12 cellular contexts compared by ENCODE assay signal in genomic region chr1:6275826-6276764, GRCh38. TPM values are rescaled to one million over a fixed set of nuclear protein-coding genes. Genes with fewer than 3 reads are reported as not detected.
DNase-seq lines count a peak whose midpoint lies in the region; ATAC-seq, FAIRE-seq and TF ChIP-seq lines count a peak whose summit lies in the region.
"Had no signal": no experiment of that assay in that cellular context is flagged by ENCODE, and none has a peak within 500 bp of the region (broad histone marks: within the 10 kb centered on the region; RNA-seq: fewer than 3 reads in every experiment).

No MANE protein-coding gene starts in this region.

- H3K79me2 ChIP-seq in GM23338 (replicated peaks; ENCODE audit: insufficient read depth): no peaks in the 10 kb centered on the region
- H3K79me2 ChIP-seq in K562 (ENCODE audit: control insufficient read depth, insufficient read depth, low read length): no peaks in the 10 kb centered on the region
- no peaks in the 10 kb centered on the region for H3K79me2 ChIP-seq in hepatocyte

- POLR2A ChIA-PET in K562 (lab: Yijun Ruan, JAX): interaction anchor here (0.7 kb wide), 1 partner anchor 116 kb away, joined by 3 read pairs; no protein-coding TSS in a partner anchor

- BruUV-seq in K562 (replicated peaks; lab: Mats Ljungman, UMichigan): no TSS peak

- H3F3A ChIP-seq in GM23338 (replicated peaks; ENCODE audit: low read depth): no peaks in the 10 kb centered on the region

- H3K9me2 ChIP-seq in GM23338 (ENCODE audit: insufficient read depth) (no peaks in the 10 kb centered on the region), hepatocyte (replicated peaks; ENCODE audit: insufficient read depth) (no peaks in the 10 kb centered on the region)

- no peak for TF ChIP-seq POLR2A in K562 (conservative IDR thresholded peaks at IDR 0.05)

- intact Hi-C loops in K562 (cut with micrococcal nuclease): no loop called here

- H3K9ac ChIP-seq in K562 (ENCODE audit: insufficient read depth in 1 of 2, low read depth in 2 of 2, low read length in 2 of 2): peak overlapping the region in 1 of 2 experiments; percentile 78; a peak in 2 of 4 replicates

- H3K36me3 ChIP-seq in GM23338 (ENCODE audit: insufficient read depth) (no peaks in the 10 kb centered on the region), K562 (ENCODE audit: control insufficient read depth, insufficient read depth, low read length) (no peaks in the 10 kb centered on the region), hepatocyte (replicated peaks; ENCODE audit: insufficient read depth, low read depth) (no peaks in the 10 kb centered on the region)

- no peaks in the 10 kb centered on the region for H3K9me1 ChIP-seq in K562 (ENCODE audit: control insufficient read depth, insufficient read depth, low read length)

- TF ChIP-seq CTCF in GM23338 (conservative IDR thresholded peaks at IDR 0.05; ENCODE audit: low read depth in 2 of 2) (no peak), K562 (IDR thresholded peaks at IDR 0.05 in 2 of 3, conservative IDR thresholded peaks at IDR 0.05 in 1 of 3; ENCODE audit: insufficient read depth in 2 of 3, low read depth in 1 of 3, low read length in 3 of 3) (no peak), hepatocyte (IDR thresholded peaks at IDR 0.05; ENCODE audit: poor library complexity) (no peak)

- H3K4me2 ChIP-seq in GM23338 (no peak overlapping the region), K562 (ENCODE audit: insufficient read depth, low read length) (peak overlapping the region; percentile 6; the same call in 1 of the 2 replicates), hepatocyte (peak overlapping the region; percentile 60)

- peaks cover 18% of the 10 kb centered on the region for H3K27me3 Mint-ChIP-seq in GM23338 (ENCODE audit: insufficient read depth, low read depth, poor library complexity)

- H3K27me3 ChIP-seq in GM23338 (ENCODE audit: insufficient read depth) (no peaks in the 10 kb centered on the region), K562 (ENCODE audit: control insufficient read depth in 2 of 2, insufficient read depth in 2 of 2, low read length in 2 of 2) (no peaks in the 10 kb centered on the region), hepatocyte (no peaks in the 10 kb centered on the region)

- no peaks in the 10 kb centered on the region for H3K9me3 ChIP-seq in K562 (replicated peaks; ENCODE audit: control insufficient read depth, insufficient read depth, low read depth, low read length)
- H3K9me3 ChIP-seq in hepatocyte (ENCODE audit: low read depth): no peaks in the 10 kb centered on the region

- ATAC-seq in GM23338 (no peak), K562 (peak; percentile 40), GM19397 (IDR thresholded peaks at IDR 0.05; ENCODE audit: unreplicated experiment) (no peak), GM19395 (IDR thresholded peaks at IDR 0.05; ENCODE audit: unreplicated experiment) (no peak), HG03108 (IDR thresholded peaks at IDR 0.05; ENCODE audit: unreplicated experiment) (no peak), GM19328 (IDR thresholded peaks at IDR 0.05; ENCODE audit: unreplicated experiment) (no peak)
- ATAC-seq: Panc1 had no signal

- peak overlapping the region; percentile 84 for H3K27ac Mint-ChIP-seq in GM23338

- TF ChIP-seq RAD21 in K562 (CRISPR knock-in tag; conservative IDR thresholded peaks at IDR 0.05 in 1 of 2, IDR thresholded peaks at IDR 0.05 in 1 of 2): no peak

- CTCF ChIA-PET in K562 (lab: Yijun Ruan, JAX; ENCODE audit: low intra/inter-chr PET ratio): no interaction called here

- H3K4me1 ChIP-seq in GM23338 (ENCODE audit: insufficient read depth): peaks cover 5% of the 10 kb centered on the region; the same call in 1 of the 2 replicates
- peaks cover 5 to 72% of the 10 kb centered on the region in 2 experiments; a peak in 4 of 5 replicates for H3K4me1 ChIP-seq in K562 (replicated peaks in 1 of 2; ENCODE audit: control insufficient read depth in 2 of 2, insufficient read depth in 2 of 2, low read length in 2 of 2)
- peaks cover 19% of the 10 kb centered on the region for H3K4me1 ChIP-seq in hepatocyte (ENCODE audit: insufficient read depth)

- peaks cover 4% of the 10 kb centered on the region; the same call in 1 of the 3 replicates for H3K36me3 Mint-ChIP-seq in GM23338 (ENCODE audit: low read depth)

- H3K4me1 Mint-ChIP-seq in GM23338: peaks cover 31% of the 10 kb centered on the region

- no peaks in the 10 kb centered on the region for H3K9me3 Mint-ChIP-seq in GM23338

- H3K4me3 Mint-ChIP-seq in GM23338: no peak overlapping the region; the same call in 2 of the 3 replicates

- peak; percentile 36 for DNase-seq in GM23338 (ENCODE audit: low spot score)
- peak; percentile 53 to 67 (median 63) for DNase-seq in K562 (ENCODE audit: extremely low read depth in 1 of 4, low spot score in 3 of 4)
- peak; percentile 85 for DNase-seq in hepatocyte (ENCODE audit: low spot score)
- DNase-seq in skeletal muscle cell (ENCODE audit: low read depth): peak; percentile 72
- DNase-seq: activated gamma-delta T cell treated with Interleukin-2 at 50 U/mL for 16 hours had no signal

- H3K4me3 ChIP-seq in GM23338 (no peak overlapping the region), K562 (no peak overlapping the region), hepatocyte (no peak overlapping the region), skeletal muscle cell (ENCODE audit: low read depth, low read length) (no peak overlapping the region)

- 56% methylated on average over 31 of the region's 35 CpGs for WGBS in K562 (ENCODE audit: insufficient coverage, low coverage, missing lambda C conversion rate)
- 51% methylated on average over 35 of the region's 35 CpGs for WGBS in hepatocyte (ENCODE audit: low lambda C conversion rate, missing lambda C conversion rate)

- in situ Hi-C loops in K562 (cut with MboI): no loop called here

- H4K20me1 ChIP-seq in GM23338 (replicated peaks; ENCODE audit: insufficient read depth) (no peaks in the 10 kb centered on the region; the same call in 1 of the 2 replicates), K562 (replicated peaks; ENCODE audit: control insufficient read depth, insufficient read depth, low read length) (peaks cover 11% of the 10 kb centered on the region; the same call in 1 of the 2 replicates), hepatocyte (ENCODE audit: insufficient read depth, poor library complexity, severe bottlenecking) (no peaks in the 10 kb centered on the region)

- H2AFZ ChIP-seq in GM23338 (no peak overlapping the region), K562 (ENCODE audit: low read depth, low read length) (no peak overlapping the region; the same call in 1 of the 2 replicates), hepatocyte (no peak overlapping the region)

- peak; percentile 49 for FAIRE-seq in K562 (lab: Jason Lieb, UNC)

- TF ChIP-seq EP300 in K562 (IDR thresholded peaks at IDR 0.05; ENCODE audit: low read length): no peak

- H3K27ac ChIP-seq in GM23338 (ENCODE audit: low read depth): 0 out of 2 replicates have a peak overlapping the region, but pooled peaks have one; percentile 26
- no peak overlapping the region for H3K27ac ChIP-seq in K562 (ENCODE audit: extremely low read depth, low read depth, low read length)
- H3K27ac ChIP-seq in hepatocyte: peak overlapping the region; percentile 85

RNA-seq across cellular contexts. Expression of gene GPR153, which starts 15.2 kb away (rescaled TPM):
- total RNA-seq in GM23338 (2014; rRNA removed; shearing (Covaris generic)): 8.8 and 9.0 TPM in 2 replicates
- 1.3 and 1.9 TPM in 2 replicates for polyA plus RNA-seq in GM23338 (2016; fragmentation: Nextera tagmentation; extraction: Ambion mirVana)
- 0.90 and 4.5 TPM in 2 replicates for total RNA-seq in K562 (2011; cell fraction: chromatin; rRNA removed; ENCODE audit: low replicate concordance)
- total RNA-seq in K562 (2011; cell fraction: nucleolus; rRNA removed): 2.9 and 4.0 TPM in 2 replicates
- 1.5 and 1.6 TPM in 2 replicates for total RNA-seq in K562 (2011; cell fraction: nucleoplasm; rRNA removed)
- total RNA-seq in K562 (2014; rRNA removed): 0.41 and 1.0 TPM in 2 replicates
- 0.25 and 0.26 TPM in 2 replicates for total RNA-seq in K562 (2014; rRNA removed; fragmentation: Illumina TruSeq; extraction: Trizol)
- total RNA-seq in K562 (2015; rRNA removed; fragmentation: Illumina TruSeq; extraction: Trizol): 0.49 and 0.51 TPM in 2 replicates
- total RNA-seq in K562 (2021): 1.3 and 1.5 TPM in 2 replicates
- 0.54 and 0.65 TPM in 2 replicates for polyA plus RNA-seq in K562 (2011; rRNA removed)
- polyA plus RNA-seq in K562 (2011; cell fraction: cytosol; rRNA removed): 0.63 and 2.3 TPM in 2 replicates
- polyA plus RNA-seq in K562 (2011; cell fraction: nucleus; rRNA removed): 1.1 and 3.9 TPM in 2 replicates
- 0.79 and 0.86 TPM in 2 replicates for polyA plus RNA-seq in K562 (2012)
- polyA plus RNA-seq in K562 (2014; fragmentation: Illumina TruSeq; extraction: Trizol): 0.54 and 0.71 TPM in 2 replicates
- under 1 TPM; 0.01 to 0.03 TPM for polyA plus RNA-seq in K562 (2014; fragmentation: Nextera tagmentation; extraction: Ambion mirVana)
- 0.85 and 0.90 TPM in 2 replicates for polyA plus RNA-seq in K562 (2014; rRNA removed)
- 0.30 and 0.81 TPM in 2 replicates for polyA minus RNA-seq in K562 (2011; rRNA and poly(A)+ RNA removed)
- polyA minus RNA-seq in K562 (2011; cell fraction: cytosol; rRNA and poly(A)+ RNA removed): 0.86 and 1.2 TPM in 2 replicates
- 0.89 and 1.2 TPM in 2 replicates for polyA minus RNA-seq in K562 (2011; cell fraction: nucleus; rRNA and poly(A)+ RNA removed)
- 6.9 and 9.1 TPM in 2 replicates for total RNA-seq in hepatocyte
- 7.1 and 13.5 TPM in 2 replicates for polyA plus RNA-seq in hepatocyte

RNA-seq across cellular contexts. Expression of gene HES3, which starts 32.1 kb away (rescaled TPM):
- total RNA-seq in GM23338 (2014; rRNA removed; shearing (Covaris generic)): 49.7 and 50.4 TPM in 2 replicates
- 7.1 and 7.7 TPM in 2 replicates for polyA plus RNA-seq in GM23338 (2016; fragmentation: Nextera tagmentation; extraction: Ambion mirVana)
- total RNA-seq in K562 (2011; cell fraction: chromatin; rRNA removed; ENCODE audit: low replicate concordance): not detected in 2 replicates
- total RNA-seq in K562 (2011; cell fraction: nucleolus; rRNA removed): not detected in 2 replicates
- not detected in 2 replicates for total RNA-seq in K562 (2011; cell fraction: nucleoplasm; rRNA removed)
- total RNA-seq in K562 (2014; rRNA removed): not detected in 2 replicates
- total RNA-seq in K562 (2014; rRNA removed; fragmentation: Illumina TruSeq; extraction: Trizol): not detected in 2 replicates
- total RNA-seq in K562 (2015; rRNA removed; fragmentation: Illumina TruSeq; extraction: Trizol): not detected in 2 replicates
- 0.27 TPM in 1 of 2 replicates, not detected in the other for total RNA-seq in K562 (2021)
- not detected in 2 replicates for polyA plus RNA-seq in K562 (2011; rRNA removed)
- polyA plus RNA-seq in K562 (2011; cell fraction: cytosol; rRNA removed): not detected in 2 replicates
- not detected in 2 replicates for polyA plus RNA-seq in K562 (2011; cell fraction: nucleus; rRNA removed)
- not detected in 2 replicates for polyA plus RNA-seq in K562 (2012)
- polyA plus RNA-seq in K562 (2014; fragmentation: Illumina TruSeq; extraction: Trizol): not detected in 2 replicates
- not detected for polyA plus RNA-seq in K562 (2014; fragmentation: Nextera tagmentation; extraction: Ambion mirVana)
- polyA plus RNA-seq in K562 (2014; rRNA removed): not detected in 2 replicates
- polyA minus RNA-seq in K562 (2011; rRNA and poly(A)+ RNA removed): not detected in 2 replicates
- not detected in 2 replicates for polyA minus RNA-seq in K562 (2011; cell fraction: cytosol; rRNA and poly(A)+ RNA removed)
- polyA minus RNA-seq in K562 (2011; cell fraction: nucleus; rRNA and poly(A)+ RNA removed): not detected in 2 replicates
- total RNA-seq in hepatocyte: not detected in 2 replicates
- polyA plus RNA-seq in hepatocyte: not detected in 2 replicates
- total RNA-seq: liver had no signal
- polyA plus RNA-seq: liver, thymus had no signal

RNA-seq across cellular contexts. Expression of gene ICMT, which starts 40.3 kb away (rescaled TPM):
- total RNA-seq in GM23338 (2014; rRNA removed; shearing (Covaris generic)): 131 and 145 TPM in 2 replicates
- polyA plus RNA-seq in GM23338 (2016; fragmentation: Nextera tagmentation; extraction: Ambion mirVana): 25.6 and 27.8 TPM in 2 replicates
- total RNA-seq in K562 (2011; cell fraction: chromatin; rRNA removed; ENCODE audit: low replicate concordance): 34.2 and 46.4 TPM in 2 replicates
- total RNA-seq in K562 (2011; cell fraction: nucleolus; rRNA removed): 48.3 and 55.9 TPM in 2 replicates
- total RNA-seq in K562 (2011; cell fraction: nucleoplasm; rRNA removed): 56.2 and 77.6 TPM in 2 replicates
- 58.3 and 62.9 TPM in 2 replicates for total RNA-seq in K562 (2014; rRNA removed)
- 56.6 and 58.2 TPM in 2 replicates for total RNA-seq in K562 (2014; rRNA removed; fragmentation: Illumina TruSeq; extraction: Trizol)
- 63.3 and 67.4 TPM in 2 replicates for total RNA-seq in K562 (2015; rRNA removed; fragmentation: Illumina TruSeq; extraction: Trizol)
- total RNA-seq in K562 (2021): 63.7 and 74.3 TPM in 2 replicates
- polyA plus RNA-seq in K562 (2011; rRNA removed): 36.2 and 49.5 TPM in 2 replicates
- 46.0 and 48.8 TPM in 2 replicates for polyA plus RNA-seq in K562 (2011; cell fraction: cytosol; rRNA removed)
- 20.4 and 21.7 TPM in 2 replicates for polyA plus RNA-seq in K562 (2011; cell fraction: nucleus; rRNA removed)
- polyA plus RNA-seq in K562 (2012): 43.1 and 44.0 TPM in 2 replicates
- polyA plus RNA-seq in K562 (2014; fragmentation: Illumina TruSeq; extraction: Trizol): 48.5 and 57.1 TPM in 2 replicates
- polyA plus RNA-seq in K562 (2014; fragmentation: Nextera tagmentation; extraction: Ambion mirVana): 1 to 10 TPM; 4.3 to 6.3 TPM
- polyA plus RNA-seq in K562 (2014; rRNA removed): 41.5 and 50.0 TPM in 2 replicates
- 59.8 and 70.6 TPM in 2 replicates for polyA minus RNA-seq in K562 (2011; rRNA and poly(A)+ RNA removed)
- 38.5 and 45.1 TPM in 2 replicates for polyA minus RNA-seq in K562 (2011; cell fraction: cytosol; rRNA and poly(A)+ RNA removed)
- 12.3 and 16.6 TPM in 2 replicates for polyA minus RNA-seq in K562 (2011; cell fraction: nucleus; rRNA and poly(A)+ RNA removed)
- 60.1 and 62.4 TPM in 2 replicates for total RNA-seq in hepatocyte
- polyA plus RNA-seq in hepatocyte: 32.2 and 40.3 TPM in 2 replicates

Comparison
In these comparisons a context has a peak if more than half of its experiments do, and no peak if none do; other contexts are left out.
1. RNA of gene HES3, which starts 32.1 kb away (total RNA-seq): 49.7 to 50.4 TPM in GM23338; 0.27 TPM in K562 and not detected in hepatocyte; every median in the first group is over 10 times any median in the second.
2. Peak in every context shown above with its lines, with median percentiles within 50 percentile points of each other: DNase-seq.